ENCODE assay signal across 8 cellular contexts in genomic region chr20:38645980-38646858, GRCh38. TPM values are rescaled to one million over a fixed set of nuclear protein-coding genes. Genes with fewer than 3 reads are reported as not detected.
DNase-seq lines count a peak whose midpoint lies in the region; ATAC-seq and TF ChIP-seq lines count a peak whose summit lies in the region.

No MANE protein-coding gene starts in this region.

- DNase-seq in AG10803 (ENCODE audit: low read depth) = peak; percentile 46
- peak; percentile 89 for DNase-seq in GM19238 (ENCODE audit: insufficient read length, low spot score)
- DNase-seq in NCI-H748 treated with DMSO at 0.1 percent for 48 hours (lab: John Stamatoyannopoulos, UW) = peak; percentile 58
- DNase-seq in activated CD4-positive, alpha-beta T cell treated with anti-CD3 and anti-CD28 coated beads, Interleukin-2, amount 50 U/mL, for 4 hours = peak; percentile 86 to 88
- peak; percentile 54 to 87 (median 68) for DNase-seq in dorsolateral prefrontal cortex
- peak; percentile 69 to 79 for DNase-seq in lung microvascular endothelial cell (ENCODE audit: low read depth in 2 of 2)
- peak; percentile 83 for DNase-seq in stimulated activated CD8-positive, alpha-beta memory T cell treated with anti-CD3 and anti-CD28 coated beads, Interleukin-12 subunit alpha, Interleukin-12 subunit beta, amount 100 ng/mL, for 4 hours (ENCODE audit: low read depth)

- ATAC-seq in HG03565 (IDR thresholded peaks at IDR 0.05; ENCODE audit: unreplicated experiment) = peak; percentile 68

- peak; percentile 71 for TF ChIP-seq CTCF in AG10803 (conservative IDR thresholded peaks at IDR 0.05; ENCODE audit: low read length)
- peak; percentile 80 to 100 (median 97) for TF ChIP-seq CTCF in dorsolateral prefrontal cortex (IDR thresholded peaks at IDR 0.05 in 54 of 56, conservative IDR thresholded peaks at IDR 0.05 in 2 of 56; ENCODE audit: low read depth in 1 of 56, partially characterized antibody in 56 of 56)

- intact Hi-C loops in dorsolateral prefrontal cortex (cut with DNase I) = loop anchor here (2.0 to 10.0 kb wide), 7 partner anchors 61 to 403 kb away; partner anchors contain the start of genes ADIG (in 1 of the 2) and DHX35 (in 1 of the 2)

- H3K27ac ChIP-seq in dorsolateral prefrontal cortex = peak overlapping the region in 2 of 59 donors; percentile 16 to 27

- peaks cover 0 to 18% (median 4%) of the 10 kb centered on the region in 45 donors for H3K27me3 ChIP-seq in dorsolateral prefrontal cortex

- peak overlapping the region; percentile 12; the same call in 1 of the 2 replicates for H3K4me3 ChIP-seq in AG10803 (ENCODE audit: low read length)
- H3K4me3 ChIP-seq in dorsolateral prefrontal cortex = peak overlapping the region in 57 of 59 donors; percentile 5 to 68 (median 47)

RNA-seq across cellular contexts. Expression of gene ARHGAP40, which starts 44.6 kb away (rescaled TPM):
- total RNA-seq in dorsolateral prefrontal cortex (1 to 10 TPM in 1 of 120 experiments, under 1 TPM in 17, not detected in 102; 0.13 to 1.3 (median 0.37) TPM), lung microvascular endothelial cell (not detected in 2 replicates)
